ENCODE assay signal across 8 cellular contexts in the genomic region with DNA sequence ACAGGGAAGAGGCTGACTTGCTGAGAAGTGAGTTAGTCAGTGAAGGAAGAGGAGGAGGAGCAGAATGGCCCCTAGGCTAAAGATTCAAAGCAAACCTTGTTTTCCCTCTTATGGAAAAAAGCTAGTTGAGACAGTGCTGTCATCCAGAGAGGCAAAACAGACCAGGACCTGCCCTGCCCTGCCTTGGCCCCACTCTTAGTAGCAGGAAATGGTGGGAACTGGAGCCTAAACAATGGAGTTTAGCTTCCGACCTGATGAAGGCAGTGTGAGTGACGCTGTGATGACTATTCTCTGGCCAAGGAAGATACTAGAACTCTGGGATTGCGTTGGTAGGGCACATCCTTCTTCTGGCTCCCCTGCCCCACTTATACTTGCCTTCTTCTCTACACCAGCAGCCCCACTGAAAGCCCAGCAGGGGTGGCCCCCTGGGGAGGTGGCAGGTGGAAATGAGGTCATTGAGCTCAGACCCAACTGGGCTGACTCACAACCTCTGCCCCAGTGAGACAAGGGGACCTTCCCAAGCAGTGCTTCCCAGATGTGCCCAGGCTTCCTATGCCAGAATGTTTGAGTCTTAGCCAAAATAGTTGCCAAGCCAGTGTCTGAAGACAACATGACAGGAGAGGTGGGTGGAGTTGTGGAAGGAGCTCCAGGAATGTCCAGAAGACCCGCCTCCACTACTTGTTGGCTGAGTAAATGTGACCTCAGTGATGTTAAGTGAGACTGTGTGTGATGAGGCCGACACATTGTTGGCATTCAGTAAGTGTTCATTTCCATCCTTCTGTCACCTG. TPM values are rescaled to one million over a fixed set of nuclear protein-coding genes. Genes with fewer than 3 reads are reported as not detected.
A peak's percentile ranks its signal among the peaks of the same experiment; 100 is the strongest.
DNase-seq lines count a peak whose midpoint lies in the region; ATAC-seq, FAIRE-seq and TF ChIP-seq lines count a peak whose summit lies in the region.

No MANE protein-coding gene starts in this region.

- intact Hi-C loops in dorsolateral prefrontal cortex (cut with DNase I): loop anchor here in 1 of 2 donors (10.0 kb wide), 1 partner anchor 111 kb away; no protein-coding TSS in a partner anchor

- H3K27ac ChIP-seq in dorsolateral prefrontal cortex (peak overlapping the region in 42 of 59 donors; percentile 11 to 78 (median 53)), neural progenitor cell (no peak overlapping the region)

- H3K27me3 ChIP-seq in dorsolateral prefrontal cortex: peaks cover 0 to 54% (median 8%) of the 10 kb centered on the region in 45 donors
- no peaks in the 10 kb centered on the region for H3K27me3 ChIP-seq in neural progenitor cell

- H3K36me3 Mint-ChIP-seq in neural progenitor cell: peaks cover 6% of the 10 kb centered on the region

- H3K27ac Mint-ChIP-seq in neural progenitor cell: no peak overlapping the region

- H3K4me1 ChIP-seq in neural progenitor cell: no peaks in the 10 kb centered on the region

- H4K20me1 ChIP-seq in neural progenitor cell (ENCODE audit: low read depth): no peaks in the 10 kb centered on the region

- TF ChIP-seq CTCF in dorsolateral prefrontal cortex (IDR thresholded peaks at IDR 0.05 in 54 of 56, conservative IDR thresholded peaks at IDR 0.05 in 2 of 56; ENCODE audit: low read depth in 1 of 56, partially characterized antibody in 56 of 56) (no peak), neural progenitor cell (IDR thresholded peaks at IDR 0.05) (no peak)

- H3K36me3 ChIP-seq in neural progenitor cell: no peaks in the 10 kb centered on the region

- H3K27me3 Mint-ChIP-seq in neural progenitor cell (ENCODE audit: insufficient read depth, low read depth): peaks cover 2% of the 10 kb centered on the region

- H2AFZ ChIP-seq in neural progenitor cell (replicated peaks): no peak overlapping the region

- no peak overlapping the region for H3K4me3 ChIP-seq in dorsolateral prefrontal cortex
- no peak overlapping the region for H3K4me3 ChIP-seq in neural progenitor cell

- H3K4me2 ChIP-seq in neural progenitor cell: no peak overlapping the region

- H3K79me2 ChIP-seq in neural progenitor cell (ENCODE audit: low read depth): peaks cover 16% of the 10 kb centered on the region

- ATAC-seq in HG02884 (IDR thresholded peaks at IDR 0.05; ENCODE audit: unreplicated experiment) (peak; percentile 45), GM18519 (IDR thresholded peaks at IDR 0.05; ENCODE audit: low FRiP score, unreplicated experiment) (no peak)

- peak; percentile 47 for FAIRE-seq in GM12891 (lab: Jason Lieb, UNC)

- H3K4me1 Mint-ChIP-seq in neural progenitor cell: peaks cover 7% of the 10 kb centered on the region

- H3K4me3 Mint-ChIP-seq in neural progenitor cell: peak overlapping the region; percentile 62

- DNase-seq in GM12891 (ENCODE audit: insufficient read length, low spot score) (no peak), T-helper 22 cell (ENCODE audit: low read depth) (peak; percentile 51), dorsolateral prefrontal cortex (no peak), neural progenitor cell (ENCODE audit: low spot score) (no peak), SK-N-DZ (ENCODE audit: low spot score) (no peak), NCI-H2081 treated with DMSO at 0.1 percent for 48 hours (lab: John Stamatoyannopoulos, UW) (no peak)

- H3K9me3 ChIP-seq in neural progenitor cell (ENCODE audit: low read depth): no peaks in the 10 kb centered on the region

- no peak overlapping the region for H3K9ac ChIP-seq in neural progenitor cell

- peaks cover 3% of the 10 kb centered on the region for H3K9me3 Mint-ChIP-seq in neural progenitor cell

- no peak for TF ChIP-seq POLR2A in GM12891 (IDR thresholded peaks at IDR 0.05; ENCODE audit: low read depth, low read length)

- no peaks in the 10 kb centered on the region for H3F3A ChIP-seq in neural progenitor cell (ENCODE audit: low read depth)

TF ChIP-seq in GM12891, 5 proteins besides CTCF, POLR2A, EP300 and RAD21:
- TF ChIP-seq POU2F2 (IDR thresholded peaks at IDR 0.05; ENCODE audit: low read depth, low read length) (no peak), SPI1 (IDR thresholded peaks at IDR 0.05; ENCODE audit: low read depth, low read length) (no peak), POLR2AphosphoS5 (IDR thresholded peaks at IDR 0.05; ENCODE audit: low read depth, low read length) (no peak), PAX5 (IDR thresholded peaks at IDR 0.05; ENCODE audit: insufficient read depth, low read length, severe bottlenecking) (no peak), TAF1 (IDR thresholded peaks at IDR 0.05; ENCODE audit: low read depth, low read length) (no peak)

RNA-seq across cellular contexts. Expression of a gene that starts 38.8 kb away (rescaled TPM):
- polyA plus RNA-seq in GM12891 (2012; ENCODE audit: low read depth, missing spikeins): 196 TPM
- total RNA-seq in dorsolateral prefrontal cortex (100 to 1,000 TPM in 4 of 120 experiments, 10 to 100 TPM in 116; 33.2 to 121 (median 55.6) TPM), neural progenitor cell (ENCODE audit: low replicate concordance) (97.4 and 131 TPM in 2 replicates)
- polyA plus RNA-seq in SK-N-DZ (2014; cell fraction: cytosol; rRNA removed): 0.22 and 0.32 TPM in 2 replicates
- polyA plus RNA-seq in SK-N-DZ (2014; cell fraction: nucleus; rRNA removed): 0.17 TPM in 1 of 2 replicates, not detected in the other
